Comparison of ENCODE assay signal across 1 cellular context in the genomic region with DNA sequence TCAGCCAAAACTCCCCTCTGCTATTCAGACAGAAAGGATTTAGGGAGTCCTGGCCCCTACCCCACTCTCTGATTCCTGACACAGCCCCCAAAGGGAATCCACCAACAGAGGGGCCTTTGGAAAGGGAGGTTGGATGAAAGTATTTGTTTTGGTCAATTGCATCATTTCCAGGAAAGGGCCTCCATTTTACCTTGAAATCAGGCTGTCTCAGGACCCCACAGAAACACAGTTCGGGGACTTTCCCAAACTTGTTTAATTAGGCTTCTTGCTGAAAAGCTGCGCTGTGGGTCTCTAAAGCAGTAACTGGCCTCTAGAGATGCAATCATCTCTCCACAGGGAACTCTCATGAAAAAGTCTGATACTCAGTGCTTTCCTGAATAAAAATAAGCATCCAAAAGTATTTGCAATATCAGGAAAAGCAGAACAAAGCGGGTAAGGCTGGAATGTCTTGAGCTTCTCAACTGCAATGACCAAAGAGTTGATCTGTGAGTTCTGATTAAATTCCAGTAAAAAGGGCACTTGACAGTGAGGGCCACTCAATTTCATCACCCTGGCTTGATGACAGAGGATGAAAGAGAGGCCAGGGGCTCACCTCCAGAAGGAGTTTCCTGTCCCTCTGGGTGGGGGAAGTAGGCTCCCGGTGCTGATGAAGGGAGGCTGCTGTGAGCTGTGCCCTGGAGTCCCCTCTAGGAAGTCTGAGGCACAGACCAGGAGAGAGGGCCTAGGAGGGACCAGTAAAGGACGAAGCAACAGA.
A peak's percentile ranks its signal among the peaks of the same experiment; 100 is the strongest.
TF ChIP-seq lines count a peak whose summit lies in the region.

No MANE protein-coding gene starts in this region.

TF ChIP-seq in IMR-90, 13 proteins besides CTCF, POLR2A, EP300 and RAD21:
- no peak for TF ChIP-seq RFX5 (IDR thresholded peaks at IDR 0.05; ENCODE audit: low read depth, low read length)
- 0 out of 2 replicates have a peak, but pooled peaks have one; percentile 12 for TF ChIP-seq CEBPB (IDR thresholded peaks at IDR 0.05; ENCODE audit: low read depth, low read length)
